ENCODE assay signal across 1 cellular context in genomic region chr1:113835686-113836290, GRCh38.
TF ChIP-seq lines count a peak whose summit lies in the region.

No MANE protein-coding gene starts in this region.

TF ChIP-seq in GM12878, 131 proteins besides CTCF, POLR2A, EP300 and RAD21:
- TF ChIP-seq ATF7 (IDR thresholded peaks at IDR 0.05; ENCODE audit: low read depth) (0 out of 2 replicates have a peak, but pooled peaks have one; percentile 15), WRNIP1 (IDR thresholded peaks at IDR 0.05; ENCODE audit: borderline replicate concordance, low read depth, low read length) (no peak), SMC3 (IDR thresholded peaks at IDR 0.05; ENCODE audit: borderline replicate concordance, low read length) (peak; percentile 78; the same call in 1 of the 2 replicates), ETV6 (conservative IDR thresholded peaks at IDR 0.05 in 1 of 2, IDR thresholded peaks at IDR 0.05 in 1 of 2; ENCODE audit: borderline replicate concordance in 1 of 2, low read depth in 1 of 2) (0 out of 4 replicates have a peak, but pooled peaks of 1 of the 2 experiments have one; percentile 73), ZNF592 (IDR thresholded peaks at IDR 0.05) (0 out of 2 replicates have a peak, but pooled peaks have one; percentile 6)
